ENCODE assay signal across 8 cellular contexts in the genomic region with DNA sequence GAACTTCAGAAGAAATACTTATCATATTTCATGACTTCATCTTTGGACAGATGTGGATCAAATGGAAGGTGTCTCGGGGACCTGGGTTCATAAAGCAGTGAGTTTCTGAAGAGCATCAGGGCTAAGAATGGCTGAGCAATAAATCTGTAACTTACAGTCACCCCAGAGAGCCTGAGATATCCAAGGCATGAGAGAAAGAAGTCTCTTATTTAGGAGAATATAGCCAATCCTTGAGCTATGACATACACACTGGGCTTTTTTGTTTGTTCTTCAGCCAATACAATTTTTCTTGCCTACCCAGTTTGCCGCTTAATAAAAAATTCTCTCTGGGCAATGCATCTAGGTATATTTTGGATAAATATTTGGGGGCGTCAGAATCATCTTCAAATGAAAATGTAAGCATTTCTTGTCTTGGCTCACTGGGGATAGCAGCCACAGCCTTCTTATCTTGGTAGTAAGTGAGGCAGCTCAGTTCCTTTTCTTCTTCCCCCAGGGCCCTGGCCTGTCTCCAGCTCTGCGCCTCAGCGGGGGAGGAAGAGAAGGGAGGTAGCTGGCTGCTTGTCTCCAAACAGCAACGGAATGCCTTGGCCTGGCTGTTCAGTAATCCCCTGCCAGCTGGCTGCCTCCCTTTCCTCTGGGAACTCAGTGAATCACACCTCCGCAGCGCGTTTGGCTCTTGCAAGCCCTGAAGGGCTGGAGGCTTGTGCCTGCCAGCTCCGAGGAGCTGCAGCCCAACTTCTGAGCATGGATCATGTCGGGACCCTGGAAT.
A peak's percentile ranks its signal among the peaks of the same experiment; 100 is the strongest.
DNase-seq lines count a peak whose midpoint lies in the region; ATAC-seq, FAIRE-seq and TF ChIP-seq lines count a peak whose summit lies in the region.

No MANE protein-coding gene starts in this region.

- H4K20me1 ChIP-seq in keratinocyte (ENCODE audit: control insufficient read depth, extremely low read depth, insufficient read depth, low read length): no peaks in the 10 kb centered on the region

- H3K27ac ChIP-seq in ACC112 (ENCODE audit: low read depth, low read length): peak overlapping the region; percentile 9; the same call in 1 of the 2 replicates
- H3K27ac ChIP-seq in keratinocyte (ENCODE audit: control insufficient read depth, insufficient read depth, low read length): no peak overlapping the region
- H3K27ac ChIP-seq in stomach smooth muscle (ENCODE audit: low read length): peak overlapping the region; percentile 13

- H3K9me3 ChIP-seq in keratinocyte (ENCODE audit: control insufficient read depth, low read depth, low read length) (no peaks in the 10 kb centered on the region), stomach smooth muscle (ENCODE audit: control insufficient read depth in 2 of 2, low read length in 2 of 2) (no peaks in the 10 kb centered on the region)

- peaks cover 3% of the 10 kb centered on the region for H3K9me1 ChIP-seq in keratinocyte (ENCODE audit: control insufficient read depth, extremely low read depth, insufficient read depth, low read length)

- H3K27me3 ChIP-seq in ACC112 (ENCODE audit: insufficient read depth, low read length) (no peaks in the 10 kb centered on the region), bronchial epithelial cell (ENCODE audit: control insufficient read depth, insufficient read depth, low read length) (no peaks in the 10 kb centered on the region), keratinocyte (ENCODE audit: control insufficient read depth, extremely low read depth, insufficient read depth, low read length) (no peaks in the 10 kb centered on the region), stomach smooth muscle (ENCODE audit: control insufficient read depth in 1 of 2, insufficient read depth in 2 of 2, low read length in 2 of 2) (no peaks in the 10 kb centered on the region)

- H3K9ac ChIP-seq in keratinocyte (ENCODE audit: control insufficient read depth, extremely low read depth, insufficient read depth, low read length) (no peak overlapping the region), stomach smooth muscle (ENCODE audit: low read length in 2 of 2) (no peak overlapping the region)

- H3K4me1 ChIP-seq in ACC112 (ENCODE audit: control insufficient read depth, insufficient read depth, low read length, unreplicated experiment) (peaks cover 24% of the 10 kb centered on the region), keratinocyte (ENCODE audit: control insufficient read depth, extremely low read depth, insufficient read depth, low read length) (peaks cover 21% of the 10 kb centered on the region), stomach smooth muscle (ENCODE audit: control insufficient read depth, insufficient read depth, low read length) (peaks cover 27% of the 10 kb centered on the region)

- peak; percentile 28 for FAIRE-seq in bronchial epithelial cell (lab: Jason Lieb, UNC)
- peak; percentile 95 for FAIRE-seq in keratinocyte (lab: Jason Lieb, UNC)

- DNase-seq in M059J (ENCODE audit: low read depth) (peak; percentile 99), bronchial epithelial cell (ENCODE audit: low read depth) (peak; percentile 98), keratinocyte (ENCODE audit: low read depth, low spot score) (peak; percentile 63), SHP77 treated with DMSO at 0.1 percent for 48 hours (lab: John Stamatoyannopoulos, UW) (no peak)

- H3K36me3 ChIP-seq in ACC112 (ENCODE audit: insufficient read depth, low read length) (no peaks in the 10 kb centered on the region), bronchial epithelial cell (ENCODE audit: control insufficient read depth, insufficient read depth, low read length) (no peaks in the 10 kb centered on the region), keratinocyte (ENCODE audit: control insufficient read depth in 2 of 2, extremely low read depth in 1 of 2, insufficient read depth in 2 of 2, low read length in 2 of 2) (no peaks in the 10 kb centered on the region), stomach smooth muscle (ENCODE audit: control insufficient read depth in 2 of 2, insufficient read depth in 2 of 2, low read length in 2 of 2) (no peaks in the 10 kb centered on the region)

- H3K4me3 ChIP-seq in ACC112 (ENCODE audit: low read depth, low read length) (peak overlapping the region; percentile 48), bronchial epithelial cell (ENCODE audit: low read depth, low read length) (no peak overlapping the region), keratinocyte (ENCODE audit: control insufficient read depth in 2 of 3, extremely low read depth in 1 of 3, insufficient read depth in 2 of 3, low read depth in 1 of 3, low read length in 3 of 3) (peak overlapping the region in 1 of 3 experiments; percentile 19), stomach smooth muscle (ENCODE audit: low read length in 2 of 2) (peak overlapping the region; percentile 2 to 57)

- H3K79me2 ChIP-seq in ACC112 (ENCODE audit: control insufficient read depth, insufficient read depth, low read length, unreplicated experiment) (no peaks in the 10 kb centered on the region), keratinocyte (ENCODE audit: control insufficient read depth, insufficient read depth, low read length) (no peaks in the 10 kb centered on the region)

- dilution Hi-C loops in keratinocyte (cut with MboI; ENCODE audit: extremely low pct_ligation_motif_present, low sequenced_read_pairs): no loop called here

- ATAC-seq in GM18870 (IDR thresholded peaks at IDR 0.05; ENCODE audit: unreplicated experiment): no peak
- no peak for ATAC-seq in HG03439 (IDR thresholded peaks at IDR 0.05; ENCODE audit: unreplicated experiment)

- TF ChIP-seq CTCF in bronchial epithelial cell (IDR thresholded peaks at IDR 0.05; ENCODE audit: insufficient read depth, low read length, severe bottlenecking): no peak
- no peak for TF ChIP-seq CTCF in keratinocyte (optimal IDR thresholded peaks at IDR 0.05 in 1 of 3, IDR thresholded peaks at IDR 0.05 in 1 of 3, conservative IDR thresholded peaks at IDR 0.05 in 1 of 3; ENCODE audit: extremely low read depth in 1 of 3, insufficient read depth in 2 of 3, low read length in 3 of 3)

- peak overlapping the region; percentile 73 for H3K4me2 ChIP-seq in keratinocyte (ENCODE audit: control insufficient read depth, extremely low read depth, insufficient read depth, low read depth, low read length)

- H2AFZ ChIP-seq in ACC112 (ENCODE audit: low read length, unreplicated experiment): no peak overlapping the region
- H2AFZ ChIP-seq in keratinocyte (ENCODE audit: control insufficient read depth, low read length): no peak overlapping the region
